8 cellular contexts compared by ENCODE assay signal in the genomic region with DNA sequence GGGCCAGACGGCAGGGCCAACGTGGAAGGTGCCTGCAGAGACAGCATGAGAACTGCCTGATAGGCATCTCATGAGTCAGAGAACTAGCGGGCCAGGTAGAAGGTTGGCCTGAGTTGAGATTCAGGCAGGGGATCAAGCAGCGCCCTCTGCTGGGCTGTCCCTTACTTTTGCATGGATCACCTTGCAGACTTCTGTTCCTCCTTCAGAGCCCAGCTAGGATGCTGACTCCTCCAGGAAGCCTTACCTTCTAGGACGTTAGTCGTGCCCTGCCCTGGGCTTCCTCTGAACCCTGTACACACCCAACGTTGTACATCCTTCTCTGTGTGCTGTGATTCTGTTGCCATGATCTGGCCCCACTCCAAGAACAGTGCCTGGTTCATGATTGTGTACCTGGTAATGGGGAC.
DNase-seq lines count a peak whose midpoint lies in the region; TF ChIP-seq lines count a peak whose summit lies in the region.

No MANE protein-coding gene starts in this region.

- no peak overlapping the region for H3K4me3 ChIP-seq in WI38 (ENCODE audit: low read depth, low read length)
- no peak overlapping the region for H3K4me3 ChIP-seq in coronary artery

- CTCF ChIA-PET in Calu3 (lab: Charles Lee), result no interaction called here
- CTCF ChIA-PET in HEK293T (lab: Yijun Ruan, JAX), result interaction anchor here (0.5 to 1.4 kb wide), 11 partner anchors 10 to 729 kb away, joined by 3 to 9 read pairs (median 3); no protein-coding TSS in a partner anchor

- H3K4me1 Mint-ChIP-seq in Calu3 (ENCODE audit: low read depth, unreplicated experiment), result no peaks in the 10 kb centered on the region

- BruUV-seq in Calu3 (replicated peaks; lab: Mats Ljungman, UMichigan), result no TSS peak

- H3K9me3 Mint-ChIP-seq in Calu3 (ENCODE audit: low read depth, unreplicated experiment), result no peaks in the 10 kb centered on the region

- intact Hi-C loops in Calu3 (cut with micrococcal nuclease; ENCODE audit: unreplicated experiment), result no loop called here

- TF ChIP-seq CTCF in Calu3 (IDR thresholded peaks at IDR 0.05; ENCODE audit: unreplicated experiment) (peak; percentile 43), WI38 (IDR thresholded peaks at IDR 0.05; ENCODE audit: low read depth, low read length) (peak; percentile 25; the same call in 1 of the 2 replicates), coronary artery (IDR thresholded peaks at IDR 0.05) (no peak)

- H3K27ac Mint-ChIP-seq in Calu3 (ENCODE audit: unreplicated experiment), result no peak overlapping the region

- no peak overlapping the region for H3K27ac ChIP-seq in coronary artery

- DNase-seq in Calu3 (peak; percentile 62), HEK293T (ENCODE audit: extremely low spot score) (peak; percentile 57), islet precursor cell (peak; percentile 96), ureter (ENCODE audit: low spot score) (no peak), retina (no peak), dedifferentiated amniotic fluid mesenchymal stem cell (ENCODE audit: extremely low spot score) (no peak), coronary artery (ENCODE audit: low spot score) (no peak)

- no peaks in the 10 kb centered on the region for H3K36me3 Mint-ChIP-seq in Calu3 (ENCODE audit: insufficient read depth, unreplicated experiment)

- H3K27me3 Mint-ChIP-seq in Calu3 (ENCODE audit: unreplicated experiment), result peaks cover 16% of the 10 kb centered on the region

- no peak overlapping the region for H3K4me3 Mint-ChIP-seq in Calu3 (ENCODE audit: low read depth, unreplicated experiment)

- POLR2A ChIA-PET in HEK293T (lab: Yijun Ruan, JAX), result no interaction called here

TF ChIP-seq in HEK293T, 16 proteins besides CTCF, POLR2A, EP300 and RAD21:
- TF ChIP-seq, protein P1, sequence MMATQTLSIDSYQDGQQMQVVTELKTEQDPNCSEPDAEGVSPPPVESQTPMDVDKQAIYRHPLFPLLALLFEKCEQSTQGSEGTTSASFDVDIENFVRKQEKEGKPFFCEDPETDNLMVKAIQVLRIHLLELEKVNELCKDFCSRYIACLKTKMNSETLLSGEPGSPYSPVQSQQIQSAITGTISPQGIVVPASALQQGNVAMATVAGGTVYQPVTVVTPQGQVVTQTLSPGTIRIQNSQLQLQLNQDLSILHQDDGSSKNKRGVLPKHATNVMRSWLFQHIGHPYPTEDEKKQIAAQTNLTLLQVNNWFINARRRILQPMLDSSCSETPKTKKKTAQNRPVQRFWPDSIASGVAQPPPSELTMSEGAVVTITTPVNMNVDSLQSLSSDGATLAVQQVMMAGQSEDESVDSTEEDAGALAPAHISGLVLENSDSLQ (IDR thresholded peaks at IDR 0.05), result no peak
- no peak for TF ChIP-seq SP1 (IDR thresholded peaks at IDR 0.05)
- TF ChIP-seq ELF4 (IDR thresholded peaks at IDR 0.05), result no peak
- TF ChIP-seq HDGF (IDR thresholded peaks at IDR 0.05; ENCODE audit: borderline replicate concordance), result no peak
- TF ChIP-seq CTBP1 (IDR thresholded peaks at IDR 0.05; ENCODE audit: borderline replicate concordance), result no peak
- TF ChIP-seq L3MBTL2 (conservative IDR thresholded peaks at IDR 0.05), result no peak
- TF ChIP-seq SUZ12 (IDR thresholded peaks at IDR 0.05), result no peak
- no peak for TF ChIP-seq ZNF384 (IDR thresholded peaks at IDR 0.05)
- TF ChIP-seq FOXA1 (IDR thresholded peaks at IDR 0.05), result no peak
- TF ChIP-seq NFRKB (IDR thresholded peaks at IDR 0.05), result no peak
- no peak for TF ChIP-seq FOXM1 (IDR thresholded peaks at IDR 0.05; ENCODE audit: borderline replicate concordance)
TF ChIP-seq in HEK293T: peak in this region for 0.

Comparison
In these comparisons a context has a peak if more than half of its experiments do, and no peak if none do; other contexts are left out.
1. DNase-seq: peak in Calu3 (single experiment), HEK293T (single experiment) and islet precursor cell (single experiment); none in ureter (single experiment), retina (single experiment), dedifferentiated amniotic fluid mesenchymal stem cell (single experiment) and coronary artery (single experiment).